Comparison of ENCODE assay signal across 1 cellular context in genomic region chr1:27668808-27669723, GRCh38.
TF ChIP-seq lines count a peak whose summit lies in the region.

No MANE protein-coding gene starts in this region.

TF ChIP-seq in HepG2, 621 proteins besides CTCF, POLR2A, EP300 and RAD21 (continued from another document and continues in another):
- no peak for TF ChIP-seq MTF2 (CRISPR knock-in tag; IDR thresholded peaks at IDR 0.05; ENCODE audit: borderline replicate concordance)
- peak; percentile 17; the same call in 1 of the 2 replicates for TF ChIP-seq BHLHE40 (IDR thresholded peaks at IDR 0.05; ENCODE audit: low read length)
- no peak for TF ChIP-seq NR2F1 (CRISPR knock-in tag; IDR thresholded peaks at IDR 0.05)
- peak; percentile 41 for TF ChIP-seq HNRNPLL (IDR thresholded peaks at IDR 0.05; ENCODE audit: low read depth, low read length, poor library complexity, severe bottlenecking)
- TF ChIP-seq ZNF205 (CRISPR knock-in tag; IDR thresholded peaks at IDR 0.05) = no peak
- TF ChIP-seq ADNP (CRISPR knock-in tag; IDR thresholded peaks at IDR 0.05) = no peak
- no peak for TF ChIP-seq ZNF616 (CRISPR knock-in tag; IDR thresholded peaks at IDR 0.05; ENCODE audit: low read depth)
- no peak for TF ChIP-seq STAT5B (CRISPR knock-in tag; IDR thresholded peaks at IDR 0.05)
- TF ChIP-seq ZNF574 (CRISPR knock-in tag; IDR thresholded peaks at IDR 0.05) = peak; percentile 45; the same call in 1 of the 2 replicates
- TF ChIP-seq ZNF589 (CRISPR knock-in tag; conservative IDR thresholded peaks at IDR 0.05) = 0 out of 2 replicates have a peak, but pooled peaks have one; percentile 19
- no peak for TF ChIP-seq CAMTA2 (CRISPR knock-in tag; IDR thresholded peaks at IDR 0.05; ENCODE audit: borderline replicate concordance)
- peak; percentile 24; the same call in 1 of the 2 replicates for TF ChIP-seq SP4 (CRISPR knock-in tag; IDR thresholded peaks at IDR 0.05)
- peak; percentile 54 for TF ChIP-seq SALL1 (CRISPR knock-in tag; IDR thresholded peaks at IDR 0.05)
- TF ChIP-seq PRDM10 (CRISPR knock-in tag; IDR thresholded peaks at IDR 0.05; ENCODE audit: low read depth) = no peak
- TF ChIP-seq ZNF282 (IDR thresholded peaks at IDR 0.05; ENCODE audit: partially characterized antibody) = no peak
- TF ChIP-seq MAX (IDR thresholded peaks at IDR 0.05) = peak; percentile 60
- TF ChIP-seq THAP11 (CRISPR knock-in tag; IDR thresholded peaks at IDR 0.05) = 0 out of 2 replicates have a peak, but pooled peaks have one; percentile 26
- TF ChIP-seq ZNF720 (CRISPR knock-in tag; IDR thresholded peaks at IDR 0.05) = no peak
- peak; percentile 37; the same call in 1 of the 2 replicates for TF ChIP-seq SMC3 (IDR thresholded peaks at IDR 0.05; ENCODE audit: low read length)
- TF ChIP-seq ZNF431 (CRISPR knock-in tag; IDR thresholded peaks at IDR 0.05; ENCODE audit: borderline replicate concordance, low read depth) = no peak
- TF ChIP-seq GMEB1 (CRISPR knock-in tag; IDR thresholded peaks at IDR 0.05; ENCODE audit: borderline replicate concordance) = no peak
- no peak for TF ChIP-seq RAD51 (IDR thresholded peaks at IDR 0.05; ENCODE audit: borderline replicate concordance)
- peak; percentile 31; the same call in 1 of the 2 replicates for TF ChIP-seq KDM5B (CRISPR knock-in tag; IDR thresholded peaks at IDR 0.05; ENCODE audit: borderline replicate concordance)
- TF ChIP-seq PLSCR1 (CRISPR knock-in tag; IDR thresholded peaks at IDR 0.05; ENCODE audit: borderline replicate concordance) = no peak
- TF ChIP-seq ZSCAN5A (CRISPR knock-in tag; IDR thresholded peaks at IDR 0.05; ENCODE audit: borderline replicate concordance) = no peak
- no peak for TF ChIP-seq TRAFD1 (CRISPR knock-in tag; IDR thresholded peaks at IDR 0.05; ENCODE audit: borderline replicate concordance)
- no peak for TF ChIP-seq ZNF30 (CRISPR knock-in tag; IDR thresholded peaks at IDR 0.05)
- TF ChIP-seq CBFB (CRISPR knock-in tag; IDR thresholded peaks at IDR 0.05) = no peak
- peak; percentile 34; the same call in 1 of the 2 replicates for TF ChIP-seq BORCS8-MEF2B (CRISPR knock-in tag; IDR thresholded peaks at IDR 0.05)
- no peak for TF ChIP-seq ZNF354B (CRISPR knock-in tag; IDR thresholded peaks at IDR 0.05)
- no peak for TF ChIP-seq BCLAF1 (IDR thresholded peaks at IDR 0.05)
- TF ChIP-seq DPF2 (CRISPR knock-in tag; IDR thresholded peaks at IDR 0.05; ENCODE audit: borderline replicate concordance, low read depth) = no peak
- TF ChIP-seq ZNF383 (CRISPR knock-in tag; IDR thresholded peaks at IDR 0.05; ENCODE audit: borderline replicate concordance) = no peak
- TF ChIP-seq FOXA3 (CRISPR knock-in tag; IDR thresholded peaks at IDR 0.05) = peak; percentile 31; the same call in 1 of the 2 replicates
- TF ChIP-seq TFDP1 (CRISPR knock-in tag; IDR thresholded peaks at IDR 0.05; ENCODE audit: borderline replicate concordance) = 0 out of 2 replicates have a peak, but pooled peaks have one; percentile 13
- no peak for TF ChIP-seq SIX4 (CRISPR knock-in tag; IDR thresholded peaks at IDR 0.05)
- TF ChIP-seq ATM (IDR thresholded peaks at IDR 0.05; ENCODE audit: borderline replicate concordance) = no peak
- no peak for TF ChIP-seq ZNF710 (CRISPR knock-in tag; IDR thresholded peaks at IDR 0.05; ENCODE audit: borderline replicate concordance)
- TF ChIP-seq TBX3 (IDR thresholded peaks at IDR 0.05; ENCODE audit: borderline replicate concordance) = no peak
